21 cellular contexts compared by ENCODE assay signal in the genomic region with DNA sequence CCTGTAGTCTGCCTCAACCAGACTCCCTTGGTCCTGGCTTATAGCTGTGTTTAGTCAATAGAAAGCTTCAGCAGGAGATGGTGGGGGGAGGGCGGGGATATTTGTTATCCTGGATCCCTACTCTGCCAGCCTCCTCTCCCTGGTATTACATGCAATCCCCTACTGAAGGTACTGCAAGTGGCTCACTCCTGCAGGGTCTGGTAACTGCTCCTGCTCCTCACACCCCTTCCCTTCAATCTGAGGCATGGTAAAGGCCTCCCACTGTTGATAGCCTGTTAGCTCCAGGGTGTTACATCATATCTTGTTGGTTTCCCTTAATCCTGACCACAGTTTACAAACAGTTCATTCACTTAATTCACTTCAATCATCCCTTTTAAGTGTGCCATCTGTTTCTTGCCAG.
DNase-seq lines count a peak whose midpoint lies in the region; ATAC-seq, FAIRE-seq and TF ChIP-seq lines count a peak whose summit lies in the region.
"Had no signal": no experiment of that assay in that cellular context is flagged by ENCODE, and none has a peak within 500 bp of the region (broad histone marks: within the 10 kb centered on the region; RNA-seq: fewer than 3 reads in every experiment).

No MANE protein-coding gene starts in this region.

- H3K4me1 ChIP-seq in effector memory CD4-positive, alpha-beta T cell (ENCODE audit: control insufficient read depth, insufficient read depth, low read length, poor library complexity, severe bottlenecking) = no peaks in the 10 kb centered on the region
- H3K4me1 ChIP-seq: A549, BLaER1 had no signal

- no peak for ATAC-seq in esophagus mucosa
- ATAC-seq: A549, HCT116, T-cell had no signal

- H3K27ac ChIP-seq in effector memory CD4-positive, alpha-beta T cell (ENCODE audit: insufficient read depth, low read length, poor library complexity, severe bottlenecking) = no peak overlapping the region
- H3K27ac ChIP-seq: A549, BLaER1, SK-N-MC had no signal

- peaks cover 34% of the 10 kb centered on the region for H3K36me3 ChIP-seq in MG63
- peaks cover 50% of the 10 kb centered on the region for H3K36me3 ChIP-seq in effector memory CD4-positive, alpha-beta T cell (ENCODE audit: control insufficient read depth, insufficient read depth, low read length)

- no peak for TF ChIP-seq CTCF in D721Med (IDR thresholded peaks at IDR 0.05; ENCODE audit: insufficient read depth, missing control alignments)

- no peak overlapping the region for H3K4me3 ChIP-seq in MG63
- no peak overlapping the region for H3K4me3 ChIP-seq in effector memory CD4-positive, alpha-beta T cell (ENCODE audit: insufficient read depth, low read depth, low read length, poor library complexity, severe bottlenecking)
- H3K4me3 ChIP-seq: A549, BLaER1, SK-N-MC had no signal

- DNase-seq in D721Med (ENCODE audit: insufficient read length, low spot score) (peak; percentile 17), M059J (ENCODE audit: low read depth) (peak; percentile 8), OCI-M1 (lab: John Stamatoyannopoulos, UW) (peak; percentile 14), iPS-NIHi11 (ENCODE audit: low spot score) (peak; percentile 7), MG63 (no peak), inferior parietal cortex (ENCODE audit: extremely low spot score) (no peak)
- no peak for DNase-seq in effector memory CD4-positive, alpha-beta T cell
- DNase-seq: CD4-positive, alpha-beta memory T cell; NCI-H1436; NCI-H2029; NCI-H345; NCI-H526 treated with DMSO at 0.1 percent for 48 hours; NK-92 treated with Interleukin-12 subunit alpha and Interleukin-12 subunit beta, amount 100 ng/mL, for 24 hours; Right ventricle myocardium superior; T-cell had no signal

- no peaks in the 10 kb centered on the region for H3K27me3 ChIP-seq in MG63
- H3K27me3 ChIP-seq in effector memory CD4-positive, alpha-beta T cell (replicated peaks; ENCODE audit: control insufficient read depth, insufficient read depth, low read length, poor library complexity, severe bottlenecking) = no peaks in the 10 kb centered on the region
- H3K27me3 ChIP-seq: BLaER1 had no signal

- FAIRE-seq in D721Med (lab: Jason Lieb, UNC) = peak; percentile 96
- FAIRE-seq: A549, G401.6 had no signal

- no peaks in the 10 kb centered on the region for H3K9me3 ChIP-seq in MG63
- H3K9me3 ChIP-seq in effector memory CD4-positive, alpha-beta T cell (ENCODE audit: control insufficient read depth, low read length) = no peaks in the 10 kb centered on the region
- H3K9me3 ChIP-seq: A549 had no signal

Comparison
In these comparisons a context has a peak if more than half of its experiments do, and no peak if none do; other contexts are left out.
1. DNase-seq: peak in D721Med (single experiment), M059J (single experiment), OCI-M1 (single experiment) and iPS-NIHi11 (single experiment); none in MG63 (single experiment), inferior parietal cortex (single experiment) and effector memory CD4-positive, alpha-beta T cell (0 of 3).